In genomic region chr17:74328487-74328886, GRCh38 we compare ENCODE assay signal across 1 cellular context.
TF ChIP-seq lines count a peak whose summit lies in the region.

No MANE protein-coding gene starts in this region.

TF ChIP-seq in WTC11, 78 proteins besides CTCF, POLR2A, EP300 and RAD21 (continued from another document):
- TF ChIP-seq AR (CRISPR knock-in tag; IDR thresholded peaks at IDR 0.05), result no peak
- TF ChIP-seq GABPB1 (CRISPR knock-in tag; IDR thresholded peaks at IDR 0.05), result no peak
